Comparison of ENCODE assay signal across 15 cellular contexts in genomic region chr13:98972627-98973026, GRCh38. TPM values are rescaled to one million over a fixed set of nuclear protein-coding genes. Genes with fewer than 3 reads are reported as not detected.
DNase-seq lines count a peak whose midpoint lies in the region; ATAC-seq and TF ChIP-seq lines count a peak whose summit lies in the region.
"Had no signal": no experiment of that assay in that cellular context is flagged by ENCODE, and none has a peak within 500 bp of the region (broad histone marks: within the 10 kb centered on the region; RNA-seq: fewer than 3 reads in every experiment).

No MANE protein-coding gene starts in this region.

- H3K14ac ChIP-seq in mesenchymal stem cell (ENCODE audit: low read length in 2 of 2) = no peak overlapping the region

- H2BK15ac ChIP-seq in mesenchymal stem cell (ENCODE audit: low read depth, poor library complexity, severe bottlenecking) = no peak overlapping the region

- no peaks in the 10 kb centered on the region for H3K27me3 Mint-ChIP-seq in activated CD8-positive, alpha-beta memory T cell treated with anti-CD3 and anti-CD28 coated beads, Interleukin-2, amount 10 ng/mL, durations not matched to agents 7 days and 5 days

- H3K4me2 ChIP-seq in mesenchymal stem cell (ENCODE audit: low read length, poor library complexity, severe bottlenecking) = peak overlapping the region; percentile 30

- H4K8ac ChIP-seq in mesenchymal stem cell (ENCODE audit: low read length) = peak overlapping the region; percentile 0

- no peak overlapping the region for H2AFZ ChIP-seq in mesenchymal stem cell (ENCODE audit: low read depth, low read length)

- no peak overlapping the region for H4K91ac ChIP-seq in mesenchymal stem cell (ENCODE audit: low read length)

- H3K27ac ChIP-seq in mesenchymal stem cell (ENCODE audit: low read length, poor library complexity, severe bottlenecking) (peak overlapping the region; percentile 79), body of pancreas (no peak overlapping the region)
- H3K27ac ChIP-seq: spleen had no signal

- H3K4me3 ChIP-seq in choroid plexus epithelial cell (ENCODE audit: low read depth, low read length) (no peak overlapping the region), mesenchymal stem cell (ENCODE audit: insufficient read depth in 1 of 2, low read depth in 1 of 2, low read length in 2 of 2) (no peak overlapping the region), body of pancreas (no peak overlapping the region)
- H3K4me3 ChIP-seq: GM12878, spleen had no signal

- TF ChIP-seq POLR2A in body of pancreas (IDR thresholded peaks at IDR 0.05) = no peak

- no peak overlapping the region for H2BK12ac ChIP-seq in mesenchymal stem cell (ENCODE audit: low read length in 2 of 2)

- H3K4me3 Mint-ChIP-seq in activated CD8-positive, alpha-beta memory T cell treated with anti-CD3 and anti-CD28 coated beads, Interleukin-2, amount 10 ng/mL, durations not matched to agents 7 days and 5 days = no peak overlapping the region

- H2AK5ac ChIP-seq in mesenchymal stem cell (ENCODE audit: low read length, severe bottlenecking) = no peak overlapping the region

- H3K4ac ChIP-seq in mesenchymal stem cell (ENCODE audit: low read depth in 1 of 2, low read length in 2 of 2) = no peak overlapping the region

- 0% methylated on average over 3 of the region's 4 CpGs for WGBS in mesenchymal stem cell
- 79 to 84% methylated on average over 4 of the region's 4 CpGs for WGBS in body of pancreas, 2 donors

- H3K36me3 Mint-ChIP-seq in activated CD8-positive, alpha-beta memory T cell treated with anti-CD3 and anti-CD28 coated beads, Interleukin-2, amount 10 ng/mL, durations not matched to agents 7 days and 5 days = no peaks in the 10 kb centered on the region

- H2BK5ac ChIP-seq in mesenchymal stem cell (ENCODE audit: low read depth, low read length, poor library complexity, severe bottlenecking) = no peak overlapping the region

- H3K36me3 ChIP-seq in mesenchymal stem cell (ENCODE audit: control insufficient read depth in 1 of 2, insufficient read depth in 2 of 2, low read depth in 1 of 2, low read length in 2 of 2) = peaks cover 0 to 3% of the 10 kb centered on the region in 2 experiments
- H3K36me3 ChIP-seq in body of pancreas (replicated peaks in 1 of 2; ENCODE audit: insufficient read depth in 1 of 2, low read depth in 2 of 2) = no peaks in the 10 kb centered on the region
- H3K36me3 ChIP-seq: BE2C, spleen had no signal

- H3K27ac Mint-ChIP-seq in activated CD8-positive, alpha-beta memory T cell treated with anti-CD3 and anti-CD28 coated beads, Interleukin-2, amount 10 ng/mL, durations not matched to agents 7 days and 5 days = no peak overlapping the region

- H3K9ac ChIP-seq in mesenchymal stem cell (ENCODE audit: low read length) = no peak overlapping the region

- no peaks in the 10 kb centered on the region for H3K27me3 ChIP-seq in mesenchymal stem cell (ENCODE audit: control insufficient read depth in 1 of 2, insufficient read depth in 1 of 2, low read length in 2 of 2)
- H3K27me3 ChIP-seq in body of pancreas = no peaks in the 10 kb centered on the region
- H3K27me3 ChIP-seq: spleen had no signal

- CTCF ChIA-PET in activated CD8-positive, alpha-beta memory T cell treated with anti-CD3 and anti-CD28 coated beads, Interleukin-2, amount 10 ng/mL, durations not matched to agents 7 days and 5 days (lab: Charles Lee) = interaction anchor here (1.0 kb wide), 1 partner anchor 14 kb away, joined by 4 read pairs; no protein-coding TSS in a partner anchor

- no peak overlapping the region for H2BK120ac ChIP-seq in mesenchymal stem cell (ENCODE audit: low read depth, low read length)

- ATAC-seq in activated CD8-positive, alpha-beta memory T cell treated with anti-CD3 and anti-CD28 coated beads, Interleukin-2, amount 10 ng/mL, durations not matched to agents 7 days and 5 days = no peak
- no peak for ATAC-seq in body of pancreas
- ATAC-seq: GM12878 had no signal

- peak overlapping the region; percentile 15 to 47 for H3K18ac ChIP-seq in mesenchymal stem cell (ENCODE audit: low read depth in 1 of 2, low read length in 2 of 2)

- H3K4me1 Mint-ChIP-seq in activated CD8-positive, alpha-beta memory T cell treated with anti-CD3 and anti-CD28 coated beads, Interleukin-2, amount 10 ng/mL, durations not matched to agents 7 days and 5 days = peaks cover 25% of the 10 kb centered on the region

- no peaks in the 10 kb centered on the region for H3K9me3 Mint-ChIP-seq in activated CD8-positive, alpha-beta memory T cell treated with anti-CD3 and anti-CD28 coated beads, Interleukin-2, amount 10 ng/mL, durations not matched to agents 7 days and 5 days (ENCODE audit: low read depth)

- peaks cover 26% of the 10 kb centered on the region for H3K79me1 ChIP-seq in mesenchymal stem cell (replicated peaks; ENCODE audit: low read length, poor library complexity, severe bottlenecking)

- intact Hi-C loops in body of pancreas (cut with DNase I) = no loop called here

- H3K4me1 ChIP-seq in mesenchymal stem cell (ENCODE audit: control insufficient read depth, insufficient read depth, low read depth, low read length) = peaks cover 17% of the 10 kb centered on the region
- H3K4me1 ChIP-seq in body of pancreas = peaks cover 15% of the 10 kb centered on the region
- H3K4me1 ChIP-seq: BE2C had no signal

- in situ Hi-C loops in ACHN (cut with HindIII; ENCODE audit: low pct_ligation_motif_present, low pct_unique_long_range_greater_than_20kb, low sequenced_read_pairs) = no loop called here

- H3K23ac ChIP-seq in mesenchymal stem cell (ENCODE audit: low read length in 2 of 2) = no peak overlapping the region

- DNase-seq in ACHN (peak; percentile 4), HT1080 (ENCODE audit: low read depth) (peak; percentile 93), choroid plexus epithelial cell (ENCODE audit: low read depth) (peak; percentile 83), mesenchymal stem cell (peak; percentile 83), NCI-H1092 (lab: John Stamatoyannopoulos, UW) (no peak), body of pancreas (no peak), SKM-1 treated with dmso at 0.1 percent for 144 hours (lab: John Stamatoyannopoulos, UW; ENCODE audit: unreplicated experiment) (no peak)
- no peak for DNase-seq in activated CD8-positive, alpha-beta memory T cell treated with anti-CD3 and anti-CD28 coated beads, Interleukin-2, amount 10 ng/mL, durations not matched to agents 7 days and 5 days
- DNase-seq: activated CD8-positive, alpha-beta memory T cell treated with anti-CD3 and anti-CD28 coated beads, Interleukin-2, amount 50 U/mL, for 4 hours; BE2C; cortex of kidney; NCI-H1436 treated with DMSO at 0.1 percent for 48 hours; spleen; stimulated activated naive CD4-positive, alpha-beta T cell had no signal

- H3K9me3 ChIP-seq in mesenchymal stem cell (ENCODE audit: control insufficient read depth, low read length) = no peaks in the 10 kb centered on the region
- no peaks in the 10 kb centered on the region for H3K9me3 ChIP-seq in body of pancreas
- H3K9me3 ChIP-seq: BE2C, spleen had no signal

- no peak for TF ChIP-seq CTCF in choroid plexus epithelial cell (conservative IDR thresholded peaks at IDR 0.05; ENCODE audit: low read depth, low read length)
- no peak for TF ChIP-seq CTCF in body of pancreas (IDR thresholded peaks at IDR 0.05)

RNA-seq across cellular contexts. Expression of gene DOCK9, which starts 5.2 kb away (rescaled TPM):
- total RNA-seq in HT1080 (2014; rRNA removed; shearing (Covaris generic)) = 58.1 and 77.7 TPM in 2 replicates
- polyA plus RNA-seq in HT1080 (2015; cell fraction: cytosol; rRNA removed) = 57.0 and 70.3 TPM in 2 replicates
- polyA plus RNA-seq in HT1080 (2015; cell fraction: nucleus; rRNA removed) = 153 and 159 TPM in 2 replicates
- 22.0 TPM for polyA plus RNA-seq in mesenchymal stem cell (2013, experiment 1 of 2)
- polyA plus RNA-seq in mesenchymal stem cell (2013, experiment 2 of 2) = 20.8 TPM
- total RNA-seq in activated CD8-positive, alpha-beta memory T cell treated with anti-CD3 and anti-CD28 coated beads, Interleukin-2, amount 10 ng/mL, durations not matched to agents 7 days and 5 days = 10 to 100 TPM; 37.5 to 79.9 TPM
- 10 to 100 TPM; 35.3 to 73.5 TPM for total RNA-seq in body of pancreas

Comparison
In these comparisons a context has a peak if more than half of its experiments do, and no peak if none do; other contexts are left out.
1. DNase-seq: peak in ACHN (single experiment), HT1080 (single experiment), choroid plexus epithelial cell (single experiment) and mesenchymal stem cell (single experiment); none in NCI-H1092 (single experiment), activated CD8-positive, alpha-beta memory T cell treated with anti-CD3 and anti-CD28 coated beads, Interleukin-2, amount 10 ng/mL, durations not matched to agents 7 days and 5 days (single experiment), body of pancreas (0 of 4) and SKM-1 treated with dmso at 0.1 percent for 144 hours (single experiment).